17 cellular contexts compared by ENCODE assay signal in genomic region chr11:914747-915493, GRCh38. TPM values are rescaled to one million over a fixed set of nuclear protein-coding genes. Genes with fewer than 3 reads are reported as not detected.
A peak's percentile ranks its signal among the peaks of the same experiment; 100 is the strongest.
DNase-seq lines count a peak whose midpoint lies in the region; ATAC-seq and TF ChIP-seq lines count a peak whose summit lies in the region.
"Had no signal": no experiment of that assay in that cellular context is flagged by ENCODE, and none has a peak within 500 bp of the region (broad histone marks: within the 10 kb centered on the region; RNA-seq: fewer than 3 reads in every experiment).

No MANE protein-coding gene starts in this region.

- H3K27ac ChIP-seq in right lobe of liver (peak overlapping the region; percentile 63 to 93 (median 85)), skeletal muscle tissue (ENCODE audit: low read depth, low read length) (peak overlapping the region; percentile 56), SK-N-SH (ENCODE audit: low read depth in 2 of 2, low read length in 1 of 2) (no peak overlapping the region)
- H3K27ac ChIP-seq: BLaER1, foreskin keratinocyte, SJCRH30 had no signal

- H3F3A ChIP-seq in SK-N-SH (replicated peaks; ENCODE audit: insufficient read depth): no peaks in the 10 kb centered on the region

- H3K4me1 ChIP-seq in right lobe of liver (peaks cover 0 to 53% (median 14%) of the 10 kb centered on the region in 4 donors), skeletal muscle tissue (ENCODE audit: control insufficient read depth in 3 of 3, insufficient read depth in 3 of 3, low read length in 3 of 3) (peaks cover 12 to 16% (median 15%) of the 10 kb centered on the region in 3 donors), SK-N-SH (ENCODE audit: control insufficient read depth in 1 of 2, insufficient read depth in 2 of 2, low read depth in 1 of 2, low read length in 1 of 2) (peaks cover 0 to 9% of the 10 kb centered on the region in 2 experiments; a peak in 1 of 4 replicates)
- H3K4me1 ChIP-seq: foreskin keratinocyte, SJCRH30 had no signal

- DNase-seq in CD1c-positive myeloid dendritic cell (ENCODE audit: extremely low spot score): peak; percentile 59
- peak; percentile 82 to 90 for DNase-seq in erythroblast (lab: John Stamatoyannopoulos, UW)
- DNase-seq in right lobe of liver: peak; percentile 88 to 97 (median 95)
- DNase-seq in stimulated activated CD4-positive, alpha-beta T cell treated with anti-CD3 and anti-CD28 coated beads, Interleukin-4, amount 100 ng/mL, for 24 hours: no peak
- no peak for DNase-seq in HT-29 (ENCODE audit: low spot score)
- DNase-seq in SK-N-SH: no peak
- no peak for DNase-seq in NCI-H128 (lab: John Stamatoyannopoulos, UW; ENCODE audit: unreplicated experiment)
- DNase-seq: activated CD4-positive, alpha-beta T cell treated with anti-CD3 and anti-CD28 coated beads for 1 hour; DMS 273 treated with DMSO at 0.1 percent for 48 hours; foreskin keratinocyte; GF-D8; NCI-H2029; NCI-H446 treated with DMSO at 0.1 percent for 48 hours; SJCRH30; stimulated activated CD4-positive, alpha-beta T cell treated with anti-CD3 and anti-CD28 coated beads, Interleukin-2, amount 100 ng/mL, for 24 hours had no signal

- 0% methylated on average over 6 of the region's 21 CpGs for WGBS in right lobe of liver (ENCODE audit: insufficient coverage, low coverage, low lambda C conversion rate, missing lambda C conversion rate)
- 89% methylated on average over 11 of the region's 21 CpGs for WGBS in SK-N-SH (ENCODE audit: low lambda C conversion rate)

- no peak overlapping the region for H3K4me2 ChIP-seq in SK-N-SH
- H3K4me2 ChIP-seq: BLaER1 had no signal

- H3K4me3 ChIP-seq in right lobe of liver (peak overlapping the region; percentile 12 to 56 (median 48)), skeletal muscle tissue (ENCODE audit: low read length in 3 of 3) (no peak overlapping the region), SK-N-SH (ENCODE audit: low read depth in 2 of 2, low read length in 1 of 2) (no peak overlapping the region)
- H3K4me3 ChIP-seq: BLaER1, SJCRH30 had no signal

- TF ChIP-seq EP300 in SK-N-SH (IDR thresholded peaks at IDR 0.05; ENCODE audit: borderline replicate concordance in 1 of 2, low read depth in 1 of 2, low read length in 1 of 2): no peak

- intact Hi-C loops in right lobe of liver (cut with DNase I): no loop called here

- H3K27me3 ChIP-seq in right lobe of liver: no peaks in the 10 kb centered on the region
- H3K27me3 ChIP-seq in skeletal muscle tissue (ENCODE audit: control insufficient read depth in 3 of 3, insufficient read depth in 3 of 3, low read length in 3 of 3): no peaks in the 10 kb centered on the region
- no peaks in the 10 kb centered on the region for H3K27me3 ChIP-seq in SK-N-SH (ENCODE audit: insufficient read depth)
- H3K27me3 ChIP-seq: BLaER1, foreskin keratinocyte, SJCRH30 had no signal

- H3K36me3 ChIP-seq in right lobe of liver: no peaks in the 10 kb centered on the region
- peaks cover 0 to 2% (median 0%) of the 10 kb centered on the region in 3 donors for H3K36me3 ChIP-seq in skeletal muscle tissue (ENCODE audit: control insufficient read depth in 3 of 3, insufficient read depth in 3 of 3, low read length in 3 of 3)
- no peaks in the 10 kb centered on the region for H3K36me3 ChIP-seq in SK-N-SH (replicated peaks in 1 of 2; ENCODE audit: control insufficient read depth in 1 of 2, insufficient read depth in 2 of 2, low read length in 1 of 2)
- H3K36me3 ChIP-seq: BLaER1, SJCRH30 had no signal

- CTCF ChIA-PET in SK-N-SH (lab: Yijun Ruan, JAX): interaction anchor here (1.6 to 1.8 kb wide), 2 partner anchors 67 to 137 kb away, joined by 4 to 5 read pairs; no protein-coding TSS in a partner anchor

- no peaks in the 10 kb centered on the region for H4K20me1 ChIP-seq in SK-N-SH (ENCODE audit: insufficient read depth)

- peak; percentile 66 to 79 (median 72) for ATAC-seq in right lobe of liver
- ATAC-seq: foreskin keratinocyte had no signal

- peaks cover 7% of the 10 kb centered on the region for H3K79me2 ChIP-seq in SK-N-SH (ENCODE audit: insufficient read depth)

- H3K9me3 ChIP-seq in right lobe of liver: no peaks in the 10 kb centered on the region
- no peaks in the 10 kb centered on the region for H3K9me3 ChIP-seq in skeletal muscle tissue (ENCODE audit: control insufficient read depth in 3 of 3, low read length in 3 of 3)
- no peaks in the 10 kb centered on the region for H3K9me3 ChIP-seq in SK-N-SH
- H3K9me3 ChIP-seq: BLaER1, SJCRH30 had no signal

- TF ChIP-seq POLR2A in erythroblast (IDR thresholded peaks at IDR 0.05; ENCODE audit: low read length): peak; percentile 47
- peak; percentile 80 for TF ChIP-seq POLR2A in right lobe of liver (IDR thresholded peaks at IDR 0.05)

- no peaks in the 10 kb centered on the region for H3K9me2 ChIP-seq in SK-N-SH

- POLR2A ChIA-PET in SK-N-SH (lab: Yijun Ruan, JAX): no interaction called here

- H3K9ac ChIP-seq in skeletal muscle tissue (ENCODE audit: low read depth in 1 of 3, low read length in 3 of 3) (peak overlapping the region in 1 of 3 donors; percentile 33), SK-N-SH (no peak overlapping the region)
- H3K9ac ChIP-seq: BLaER1 had no signal

- no peak for TF ChIP-seq CTCF in right lobe of liver (IDR thresholded peaks at IDR 0.05)
- no peak for TF ChIP-seq CTCF in SK-N-SH (IDR thresholded peaks at IDR 0.05)

- no peak overlapping the region for H2AFZ ChIP-seq in SK-N-SH (ENCODE audit: low read depth)

- no peak for TF ChIP-seq RAD21 in SK-N-SH (IDR thresholded peaks at IDR 0.05; ENCODE audit: low read length)

TF ChIP-seq in SK-N-SH, 30 proteins besides CTCF, POLR2A, EP300 and RAD21:
- no peak for TF ChIP-seq YY1 (IDR thresholded peaks at IDR 0.05; ENCODE audit: low read depth)

RNA-seq across cellular contexts. Expression of gene CHID1, which starts 4.3 kb away (rescaled TPM):
- total RNA-seq in right lobe of liver (100 to 1,000 TPM in 1 of 6 experiments, 10 to 100 TPM in 5; 61.1 to 157 (median 78.7) TPM), skeletal muscle tissue (26.1 TPM)
- total RNA-seq in HT-29 (2014; rRNA removed; shearing (Covaris generic)): 68.2 and 80.6 TPM in 2 replicates
- polyA plus RNA-seq in SK-N-SH (2012; rRNA removed): 194 and 231 TPM in 2 replicates
- polyA plus RNA-seq in SK-N-SH (2012; cell fraction: cytosol; rRNA removed): 153 and 192 TPM in 2 replicates
- 123 and 143 TPM in 2 replicates for polyA plus RNA-seq in SK-N-SH (2012; cell fraction: nucleus; rRNA removed)

RNA-seq across cellular contexts. Expression of gene AP2A2, which starts 10.8 kb away (rescaled TPM):
- 10 to 100 TPM; 41.4 to 66.7 (median 53.8) TPM for total RNA-seq in right lobe of liver
- 17.7 TPM for total RNA-seq in skeletal muscle tissue
- 38.5 and 46.6 TPM in 2 replicates for total RNA-seq in HT-29 (2014; rRNA removed; shearing (Covaris generic))
- 36.3 and 42.7 TPM in 2 replicates for polyA plus RNA-seq in SK-N-SH (2012; rRNA removed)
- 23.0 and 30.2 TPM in 2 replicates for polyA plus RNA-seq in SK-N-SH (2012; cell fraction: cytosol; rRNA removed)
- 111 and 144 TPM in 2 replicates for polyA plus RNA-seq in SK-N-SH (2012; cell fraction: nucleus; rRNA removed)

Comparison
In these comparisons a context has a peak if more than half of its experiments do, and no peak if none do; other contexts are left out.
1. DNase-seq: peak in CD1c-positive myeloid dendritic cell (single experiment), erythroblast (2 of 2) and right lobe of liver (3 of 3); none in stimulated activated CD4-positive, alpha-beta T cell treated with anti-CD3 and anti-CD28 coated beads, Interleukin-4, amount 100 ng/mL, for 24 hours (single experiment), HT-29 (single experiment), SK-N-SH (single experiment) and NCI-H128 (single experiment).
2. H3K27ac ChIP-seq: peak in right lobe of liver (3 of 3) and skeletal muscle tissue (single experiment); none in SK-N-SH (0 of 2).
3. H3K4me3 ChIP-seq: peak in right lobe of liver (3 of 3); none in skeletal muscle tissue (0 of 3) and SK-N-SH (0 of 2).